8 cellular contexts compared by ENCODE assay signal in the genomic region with DNA sequence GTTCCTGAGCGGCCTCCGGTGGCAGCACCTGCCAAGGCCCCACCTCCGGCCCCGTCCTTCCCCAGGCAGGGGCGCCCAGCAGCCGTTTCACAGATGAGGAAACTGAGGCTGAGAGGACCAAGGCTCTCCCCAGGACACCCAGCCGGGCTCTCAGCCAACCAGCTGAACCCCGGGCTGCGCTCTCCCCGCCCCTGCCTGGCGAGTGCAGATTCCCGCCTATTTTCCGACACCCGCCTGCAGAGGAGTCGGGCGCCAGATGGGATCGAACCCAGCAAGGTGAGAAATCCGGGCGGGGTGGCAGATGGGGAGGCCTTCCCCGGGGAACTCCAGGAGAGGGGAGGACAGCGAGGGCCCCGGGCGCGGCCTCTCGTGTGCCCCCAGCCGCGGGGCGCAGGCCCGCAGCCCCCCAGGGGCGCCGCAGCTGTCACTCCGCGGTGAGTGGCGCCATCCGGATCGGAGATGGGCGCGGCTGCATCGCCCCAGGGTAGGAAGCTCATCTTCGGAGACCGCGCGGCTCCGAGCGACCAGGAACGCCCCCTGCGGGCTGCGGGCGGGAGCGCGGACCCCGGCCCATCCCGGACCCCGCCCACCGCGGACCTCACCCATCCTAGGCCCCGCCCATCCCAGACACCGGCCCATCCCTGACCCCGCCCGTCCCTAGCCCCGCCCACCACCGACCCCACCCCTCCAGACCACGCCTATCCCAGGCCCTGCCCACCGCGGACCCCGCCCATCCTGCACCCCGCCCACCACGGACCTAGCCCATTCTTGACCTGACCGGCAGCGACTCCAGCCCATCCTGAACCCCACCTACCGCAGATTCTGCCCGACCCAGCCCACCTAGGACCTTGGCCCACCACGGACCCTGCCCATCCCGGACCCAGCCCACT.
A peak's percentile ranks its signal among the peaks of the same experiment; 100 is the strongest.
DNase-seq lines count a peak whose midpoint lies in the region; ATAC-seq and TF ChIP-seq lines count a peak whose summit lies in the region.

No MANE protein-coding gene starts in this region.

- H3K9me2 ChIP-seq in GM23338 (ENCODE audit: insufficient read depth), result no peaks in the 10 kb centered on the region

- H3K4me2 ChIP-seq in GM23338, result peak overlapping the region; percentile 71; the same call in 1 of the 2 replicates

- H3K4me1 ChIP-seq in GM23338 (ENCODE audit: insufficient read depth), result no peaks in the 10 kb centered on the region; the same call in 1 of the 2 replicates

- peak; percentile 55 for ATAC-seq in CD4-positive, alpha-beta T cell (ENCODE audit: poor library complexity)
- ATAC-seq in GM23338 (peak; percentile 84), GM21360 (IDR thresholded peaks at IDR 0.05; ENCODE audit: unreplicated experiment) (no peak)

- peaks cover 4% of the 10 kb centered on the region for H3K4me1 Mint-ChIP-seq in CD4-positive, alpha-beta T cell (ENCODE audit: low read depth)
- H3K4me1 Mint-ChIP-seq in GM23338, result peaks cover 2% of the 10 kb centered on the region; the same call in 1 of the 3 replicates

- no peaks in the 10 kb centered on the region for H4K20me1 ChIP-seq in GM23338 (replicated peaks; ENCODE audit: insufficient read depth)

- H3K9me3 ChIP-seq in CD4-positive, alpha-beta T cell (ENCODE audit: control insufficient read depth, low read length), result no peaks in the 10 kb centered on the region
- no peaks in the 10 kb centered on the region for H3K9me3 ChIP-seq in SK-N-MC (ENCODE audit: low read depth, low read length)

- no peaks in the 10 kb centered on the region for H3F3A ChIP-seq in GM23338 (replicated peaks; ENCODE audit: low read depth)

- no peaks in the 10 kb centered on the region for H3K9me3 Mint-ChIP-seq in CD4-positive, alpha-beta T cell
- H3K9me3 Mint-ChIP-seq in GM23338, result no peaks in the 10 kb centered on the region

- intact Hi-C loops in CD4-positive, alpha-beta T cell (cut with DNase I, micrococcal nuclease), result no loop called here

- peak overlapping the region; percentile 85 for H2AFZ ChIP-seq in GM23338

- in situ Hi-C loops in brain microvascular endothelial cell (cut with HindIII; ENCODE audit: low pct_ligation_motif_present, low sequenced_read_pairs), result no loop called here

- POLR2A ChIA-PET in CD4-positive, alpha-beta T cell (lab: Charles Lee), result no interaction called here

- H3K79me2 ChIP-seq in GM23338 (replicated peaks; ENCODE audit: insufficient read depth), result no peaks in the 10 kb centered on the region

- H3K27me3 Mint-ChIP-seq in CD4-positive, alpha-beta T cell, result peaks cover 59% of the 10 kb centered on the region
- H3K27me3 Mint-ChIP-seq in GM23338 (ENCODE audit: insufficient read depth, low read depth, poor library complexity), result peaks cover 37% of the 10 kb centered on the region

- H3K27ac Mint-ChIP-seq in CD4-positive, alpha-beta T cell, result no peak overlapping the region
- H3K27ac Mint-ChIP-seq in GM23338, result no peak overlapping the region

- no peak overlapping the region for H3K4me3 Mint-ChIP-seq in CD4-positive, alpha-beta T cell
- peak overlapping the region; percentile 66 for H3K4me3 Mint-ChIP-seq in GM23338

- H3K27me3 ChIP-seq in CD4-positive, alpha-beta T cell (ENCODE audit: control insufficient read depth, insufficient read depth, low read length), result peaks cover 38% of the 10 kb centered on the region
- H3K27me3 ChIP-seq in GM23338 (ENCODE audit: insufficient read depth) (peaks cover 13% of the 10 kb centered on the region; the same call in 1 of the 2 replicates), brain microvascular endothelial cell (replicated peaks) (peaks cover 28% of the 10 kb centered on the region)

- DNase-seq in CD4-positive, alpha-beta T cell, result peak in 3 of 10 experiments; percentile 7 to 20 (median 15)
- DNase-seq in GM23338 (ENCODE audit: low spot score) (peak; percentile 96), SK-N-MC (ENCODE audit: low read depth, low spot score) (no peak), germinal center (ENCODE audit: low spot score) (peak; percentile 84), Kasumi-1 (lab: John Stamatoyannopoulos, UW) (no peak), brain microvascular endothelial cell (no peak)
- peak; percentile 3 for DNase-seq in stimulated activated CD8-positive, alpha-beta memory T cell treated with anti-CD3 and anti-CD28 coated beads, Interleukin-7, amount 100 ng/mL, for 24 hours (ENCODE audit: low read depth)

- CTCF ChIA-PET in CD4-positive, alpha-beta T cell (lab: Charles Lee), result no interaction called here

- H3K9ac ChIP-seq in SK-N-MC (ENCODE audit: insufficient read length), result no peak overlapping the region

- H3K36me3 ChIP-seq in GM23338 (ENCODE audit: insufficient read depth) (no peaks in the 10 kb centered on the region), SK-N-MC (ENCODE audit: insufficient read depth, low read length) (no peaks in the 10 kb centered on the region), brain microvascular endothelial cell (replicated peaks) (no peaks in the 10 kb centered on the region)

- no peak overlapping the region for H3K27ac ChIP-seq in CD4-positive, alpha-beta T cell (ENCODE audit: low read depth, low read length)
- H3K27ac ChIP-seq in GM23338 (ENCODE audit: low read depth), result no peak overlapping the region
- H3K27ac ChIP-seq in SK-N-MC, result peak overlapping the region; percentile 60; the same call in 1 of the 2 replicates
- no peak overlapping the region for H3K27ac ChIP-seq in brain microvascular endothelial cell

- no peak for TF ChIP-seq CTCF in CD4-positive, alpha-beta T cell (IDR thresholded peaks at IDR 0.05)
- TF ChIP-seq CTCF in GM23338 (conservative IDR thresholded peaks at IDR 0.05; ENCODE audit: low read depth in 2 of 2), result peak; percentile 16 to 73; a peak in 3 of 4 replicates
- no peak for TF ChIP-seq CTCF in brain microvascular endothelial cell (IDR thresholded peaks at IDR 0.05; ENCODE audit: low read depth, low read length, missing control alignments)

- H3K4me3 ChIP-seq in GM23338 (peak overlapping the region; percentile 50), SK-N-MC (peak overlapping the region; percentile 73), brain microvascular endothelial cell (ENCODE audit: low read depth, low read length) (no peak overlapping the region)

- no peaks in the 10 kb centered on the region for H3K36me3 Mint-ChIP-seq in CD4-positive, alpha-beta T cell (ENCODE audit: low read depth)
- no peaks in the 10 kb centered on the region for H3K36me3 Mint-ChIP-seq in GM23338 (ENCODE audit: low read depth)

TF ChIP-seq in GM23338, 12 proteins besides CTCF, POLR2A, EP300 and RAD21 (continues in another document):
- TF ChIP-seq EZH2phosphoT487 (IDR thresholded peaks at IDR 0.05; ENCODE audit: unreplicated experiment) (no peak), STAT1 (IDR thresholded peaks at IDR 0.05; ENCODE audit: unreplicated experiment) (no peak)
- TF ChIP-seq, protein P1, sequence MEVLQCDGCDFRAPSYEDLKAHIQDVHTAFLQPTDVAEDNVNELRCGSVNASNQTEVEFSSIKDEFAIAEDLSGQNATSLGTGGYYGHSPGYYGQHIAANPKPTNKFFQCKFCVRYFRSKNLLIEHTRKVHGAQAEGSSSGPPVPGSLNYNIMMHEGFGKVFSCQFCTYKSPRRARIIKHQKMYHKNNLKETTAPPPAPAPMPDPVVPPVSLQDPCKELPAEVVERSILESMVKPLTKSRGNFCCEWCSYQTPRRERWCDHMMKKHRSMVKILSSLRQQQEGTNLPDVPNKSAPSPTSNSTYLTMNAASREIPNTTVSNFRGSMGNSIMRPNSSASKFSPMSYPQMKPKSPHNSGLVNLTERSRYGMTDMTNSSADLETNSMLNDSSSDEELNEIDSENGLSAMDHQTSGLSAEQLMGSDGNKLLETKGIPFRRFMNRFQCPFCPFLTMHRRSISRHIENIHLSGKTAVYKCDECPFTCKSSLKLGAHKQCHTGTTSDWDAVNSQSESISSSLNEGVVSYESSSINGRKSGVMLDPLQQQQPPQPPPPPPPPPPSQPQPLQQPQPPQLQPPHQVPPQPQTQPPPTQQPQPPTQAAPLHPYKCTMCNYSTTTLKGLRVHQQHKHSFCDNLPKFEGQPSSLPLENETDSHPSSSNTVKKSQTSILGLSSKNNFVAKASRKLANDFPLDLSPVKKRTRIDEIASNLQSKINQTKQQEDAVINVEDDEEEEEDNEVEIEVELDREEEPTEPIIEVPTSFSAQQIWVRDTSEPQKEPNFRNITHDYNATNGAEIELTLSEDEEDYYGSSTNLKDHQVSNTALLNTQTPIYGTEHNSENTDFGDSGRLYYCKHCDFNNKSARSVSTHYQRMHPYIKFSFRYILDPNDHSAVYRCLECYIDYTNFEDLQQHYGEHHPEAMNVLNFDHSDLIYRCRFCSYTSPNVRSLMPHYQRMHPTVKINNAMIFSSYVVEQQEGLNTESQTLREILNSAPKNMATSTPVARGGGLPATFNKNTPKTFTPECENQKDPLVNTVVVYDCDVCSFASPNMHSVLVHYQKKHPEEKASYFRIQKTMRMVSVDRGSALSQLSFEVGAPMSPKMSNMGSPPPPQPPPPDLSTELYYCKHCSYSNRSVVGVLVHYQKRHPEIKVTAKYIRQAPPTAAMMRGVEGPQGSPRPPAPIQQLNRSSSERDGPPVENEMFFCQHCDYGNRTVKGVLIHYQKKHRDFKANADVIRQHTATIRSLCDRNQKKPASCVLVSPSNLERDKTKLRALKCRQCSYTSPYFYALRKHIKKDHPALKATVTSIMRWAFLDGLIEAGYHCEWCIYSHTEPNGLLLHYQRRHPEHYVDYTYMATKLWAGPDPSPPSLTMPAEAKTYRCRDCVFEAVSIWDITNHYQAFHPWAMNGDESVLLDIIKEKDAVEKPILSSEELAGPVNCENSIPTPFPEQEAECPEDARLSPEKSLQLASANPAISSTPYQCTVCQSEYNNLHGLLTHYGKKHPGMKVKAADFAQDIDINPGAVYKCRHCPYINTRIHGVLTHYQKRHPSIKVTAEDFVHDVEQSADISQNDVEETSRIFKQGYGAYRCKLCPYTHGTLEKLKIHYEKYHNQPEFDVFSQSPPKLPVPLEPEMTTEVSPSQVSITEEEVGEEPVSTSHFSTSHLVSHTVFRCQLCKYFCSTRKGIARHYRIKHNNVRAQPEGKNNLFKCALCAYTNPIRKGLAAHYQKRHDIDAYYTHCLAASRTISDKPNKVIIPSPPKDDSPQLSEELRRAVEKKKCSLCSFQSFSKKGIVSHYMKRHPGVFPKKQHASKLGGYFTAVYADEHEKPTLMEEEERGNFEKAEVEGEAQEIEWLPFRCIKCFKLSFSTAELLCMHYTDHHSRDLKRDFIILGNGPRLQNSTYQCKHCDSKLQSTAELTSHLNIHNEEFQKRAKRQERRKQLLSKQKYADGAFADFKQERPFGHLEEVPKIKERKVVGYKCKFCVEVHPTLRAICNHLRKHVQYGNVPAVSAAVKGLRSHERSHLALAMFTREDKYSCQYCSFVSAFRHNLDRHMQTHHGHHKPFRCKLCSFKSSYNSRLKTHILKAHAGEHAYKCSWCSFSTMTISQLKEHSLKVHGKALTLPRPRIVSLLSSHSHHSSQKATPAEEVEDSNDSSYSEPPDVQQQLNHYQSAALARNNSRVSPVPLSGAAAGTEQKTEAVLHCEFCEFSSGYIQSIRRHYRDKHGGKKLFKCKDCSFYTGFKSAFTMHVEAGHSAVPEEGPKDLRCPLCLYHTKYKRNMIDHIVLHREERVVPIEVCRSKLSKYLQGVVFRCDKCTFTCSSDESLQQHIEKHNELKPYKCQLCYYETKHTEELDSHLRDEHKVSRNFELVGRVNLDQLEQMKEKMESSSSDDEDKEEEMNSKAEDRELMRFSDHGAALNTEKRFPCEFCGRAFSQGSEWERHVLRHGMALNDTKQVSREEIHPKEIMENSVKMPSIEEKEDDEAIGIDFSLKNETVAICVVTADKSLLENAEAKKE (CRISPR knock-in tag; IDR thresholded peaks at IDR 0.05), result no peak

Comparison
In these comparisons a context has a peak if more than half of its experiments do, and no peak if none do; other contexts are left out.
1. DNase-seq: peak in GM23338 (single experiment), germinal center (single experiment) and stimulated activated CD8-positive, alpha-beta memory T cell treated with anti-CD3 and anti-CD28 coated beads, Interleukin-7, amount 100 ng/mL, for 24 hours (single experiment); none in SK-N-MC (single experiment), Kasumi-1 (0 of 2) and brain microvascular endothelial cell (single experiment).
2. CTCF ChIP-seq: peak in GM23338 (2 of 2); none in CD4-positive, alpha-beta T cell (single experiment) and brain microvascular endothelial cell (single experiment).